ENCODE assay signal across 14 cellular contexts in genomic region chr13:99984134-99984462, GRCh38. TPM values are rescaled to one million over a fixed set of nuclear protein-coding genes. Genes with fewer than 3 reads are reported as not detected.
DNase-seq lines count a peak whose midpoint lies in the region; ATAC-seq, FAIRE-seq and TF ChIP-seq lines count a peak whose summit lies in the region.
"Had no signal": no experiment of that assay in that cellular context is flagged by ENCODE, and none has a peak within 500 bp of the region (broad histone marks: within the 10 kb centered on the region; RNA-seq: fewer than 3 reads in every experiment).

No MANE protein-coding gene starts in this region.

- FAIRE-seq in A549 (lab: Jason Lieb, UNC), result no peak
- FAIRE-seq: RCC 7860 had no signal

- no peak for TF ChIP-seq CTCF in A549 (IDR thresholded peaks at IDR 0.05)
- no peak for TF ChIP-seq CTCF in activated B cell treated with CpG ODN at 0.5 μM for 24 hours (IDR thresholded peaks at IDR 0.05)

- H3K27ac ChIP-seq in A549, result peak overlapping the region; percentile 84 to 97
- H3K27ac ChIP-seq: HL-60 had no signal

- peaks cover 2% of the 10 kb centered on the region for H3K9me3 Mint-ChIP-seq in activated B cell treated with CpG ODN at 0.5 μM for 24 hours

- peak overlapping the region; percentile 92 for H3K4me2 ChIP-seq in A549

- peaks cover 66% of the 10 kb centered on the region for H3K27me3 ChIP-seq in iPS-15b (ENCODE audit: control insufficient read depth, insufficient read depth, low read length)

- intact Hi-C loops in activated B cell treated with CpG ODN at 0.5 μM for 24 hours (cut with micrococcal nuclease), result loop anchor here (5.0 kb wide), 1 partner anchor 327 kb away; no protein-coding TSS in a partner anchor

- 14% methylated on average over 9 of the region's 9 CpGs for WGBS in A549 (ENCODE audit: missing lambda C conversion rate)

- H3K9me3 ChIP-seq in A549 (no peaks in the 10 kb centered on the region), iPS-15b (ENCODE audit: control insufficient read depth, insufficient read depth, low read length) (no peaks in the 10 kb centered on the region)

- no peaks in the 10 kb centered on the region for H3K36me3 ChIP-seq in iPS-15b (ENCODE audit: control insufficient read depth, insufficient read depth, low read length)

- peak overlapping the region; percentile 50 for H3K27ac Mint-ChIP-seq in activated B cell treated with CpG ODN at 0.5 μM for 24 hours

- DNase-seq in A549 (ENCODE audit: low read depth in 1 of 2, low spot score in 1 of 2), result no peak
- no peak for DNase-seq in activated B cell treated with CpG ODN at 0.5 μM for 24 hours
- no peak for DNase-seq in NCI-H1436 (lab: John Stamatoyannopoulos, UW)
- DNase-seq in globus pallidus (ENCODE audit: low spot score), result no peak
- no peak for DNase-seq in GM19238 (ENCODE audit: insufficient read length, low spot score)
- DNase-seq in stimulated activated CD4-positive, alpha-beta T cell treated with anti-CD3 and anti-CD28 coated beads, Interleukin-12 subunit alpha, Interleukin-12 subunit beta, amount 100 ng/mL, for 4 hours, result no peak
- DNase-seq: activated CD4-positive, alpha-beta T cell treated with anti-CD3 and anti-CD28 coated beads for 1 hour; NCI-H187 treated with DMSO at 0.1 percent for 48 hours had no signal

- no peak overlapping the region for H3K4me3 Mint-ChIP-seq in activated B cell treated with CpG ODN at 0.5 μM for 24 hours

- H3K4me3 ChIP-seq in A549, result peak overlapping the region; percentile 92
- peak overlapping the region; percentile 21; the same call in 1 of the 2 replicates for H3K4me3 ChIP-seq in GM08714 (ENCODE audit: low read length)
- peak overlapping the region; percentile 67 for H3K4me3 ChIP-seq in iPS-15b (ENCODE audit: low read depth, low read length)

- TF ChIP-seq RAD21 in A549 (conservative IDR thresholded peaks at IDR 0.05 in 1 of 2, IDR thresholded peaks at IDR 0.05 in 1 of 2), result no peak

- CTCF ChIA-PET in A549 (lab: Yijun Ruan, JAX) (interaction anchor here (0.9 to 1.8 kb wide), 4 partner anchors 8 to 531 kb away, joined by 3 to 6 read pairs (median 4); no protein-coding TSS in a partner anchor), activated B cell treated with CpG ODN at 0.5 μM for 24 hours (lab: Charles Lee) (no interaction called here)

- H3K9ac ChIP-seq in iPS-15b (ENCODE audit: low read depth, low read length), result no peak overlapping the region

- no peak for TF ChIP-seq POLR2A in A549 (IDR thresholded peaks at IDR 0.05; ENCODE audit: low read length)

- H3K4me1 Mint-ChIP-seq in activated B cell treated with CpG ODN at 0.5 μM for 24 hours, result peaks cover 2% of the 10 kb centered on the region

- POLR2A ChIA-PET in A549 (lab: Yijun Ruan, JAX) (interaction anchor here (1.0 kb wide), 1 partner anchor 14 kb away, joined by 4 read pairs; no protein-coding TSS in a partner anchor), activated B cell treated with CpG ODN at 0.5 μM for 24 hours (lab: Charles Lee) (no interaction called here)

- H3K27me3 Mint-ChIP-seq in activated B cell treated with CpG ODN at 0.5 μM for 24 hours, result peaks cover 49% of the 10 kb centered on the region

- ATAC-seq in A549 (no peak), activated B cell treated with CpG ODN at 0.5 μM for 24 hours (ENCODE audit: low read depth) (no peak)

- no peak for TF ChIP-seq EP300 in A549 (IDR thresholded peaks at IDR 0.05)

- H3K4me1 ChIP-seq in A549 (peaks cover 3% of the 10 kb centered on the region; the same call in 2 of the 3 replicates), iPS-15b (ENCODE audit: control insufficient read depth, insufficient read depth, low read length) (peaks cover 20% of the 10 kb centered on the region)

- peaks cover 5% of the 10 kb centered on the region for H3K36me3 Mint-ChIP-seq in activated B cell treated with CpG ODN at 0.5 μM for 24 hours (ENCODE audit: low read depth)

TF ChIP-seq in A549, 52 proteins besides CTCF, POLR2A, EP300 and RAD21:
- TF ChIP-seq HDAC2 (IDR thresholded peaks at IDR 0.05), result no peak
TF ChIP-seq in A549: peak in this region for 0.

RNA-seq across cellular contexts. Expression of gene ZIC2, which starts 2.5 kb away (rescaled TPM):
- 2.1 and 3.0 TPM in 2 replicates for polyA plus RNA-seq in A549 (2011; rRNA removed)
- 3.6 and 5.0 TPM in 2 replicates for polyA plus RNA-seq in A549 (2012; cell fraction: cytosol; rRNA removed)
- 6.7 and 9.0 TPM in 2 replicates for polyA plus RNA-seq in A549 (2012; cell fraction: nucleus; rRNA removed)
- polyA plus RNA-seq in A549 (2017; fragmentation: RNase III; extraction: RNeasy Plus Mini Kit Qiagen cat#74134 plus additional on column Dnase treatment), result 7.9 to 10.3 TPM (median 9.2 TPM) in 3 replicates
- 2.6 and 4.0 TPM in 2 replicates for polyA minus RNA-seq in A549 (2011; rRNA and poly(A)+ RNA removed)
- not detected in 2 replicates for total RNA-seq in activated B cell treated with CpG ODN at 0.5 μM for 24 hours
- total RNA-seq: omental fat pad, subcutaneous adipose tissue had no signal

RNA-seq across cellular contexts. Expression of gene ZIC5, which starts 12.5 kb away (rescaled TPM):
- polyA plus RNA-seq in A549 (2011; rRNA removed) (2.8 and 3.0 TPM in 2 replicates), A549 (2017; fragmentation: RNase III; extraction: RNeasy Plus Mini Kit Qiagen cat#74134 plus additional on column Dnase treatment) (2.8 to 3.1 TPM (median 3.1 TPM) in 3 replicates)
- 1.3 and 1.6 TPM in 2 replicates for polyA plus RNA-seq in A549 (2012; cell fraction: cytosol; rRNA removed)
- 1.7 and 1.8 TPM in 2 replicates for polyA plus RNA-seq in A549 (2012; cell fraction: nucleus; rRNA removed)
- 1.9 and 2.4 TPM in 2 replicates for polyA minus RNA-seq in A549 (2011; rRNA and poly(A)+ RNA removed)
- total RNA-seq in activated B cell treated with CpG ODN at 0.5 μM for 24 hours, result not detected in 2 replicates
- total RNA-seq: omental fat pad had no signal

Comparison
In these comparisons a context has a peak if more than half of its experiments do, and no peak if none do; other contexts are left out.
1. H3K4me3 ChIP-seq: peak in every context shown above with its lines; median percentile 92 in A549; 67 in iPS-15b; 21 in GM08714.